ENCODE assay signal across 2 cellular contexts in genomic region chr15:73983211-73983727, GRCh38.
A peak's percentile ranks its signal among the peaks of the same experiment; 100 is the strongest.
TF ChIP-seq lines count a peak whose summit lies in the region.

No MANE protein-coding gene starts in this region.

TF ChIP-seq in A549, 52 proteins besides CTCF, POLR2A, EP300 and RAD21 (continued from another document):
- TF ChIP-seq USF2 (IDR thresholded peaks at IDR 0.05): no peak
- TF ChIP-seq ZSCAN20 (CRISPR knock-in tag; IDR thresholded peaks at IDR 0.05): no peak
- TF ChIP-seq BCL3 (IDR thresholded peaks at IDR 0.05): no peak
- TF ChIP-seq MAX (IDR thresholded peaks at IDR 0.05): 0 out of 2 replicates have a peak, but pooled peaks have one; percentile 13
- no peak for TF ChIP-seq CHD2 (IDR thresholded peaks at IDR 0.05; ENCODE audit: low read length, partially characterized antibody)

TF ChIP-seq in IMR-90, 13 proteins besides CTCF, POLR2A, EP300 and RAD21 (continued from another document):
- TF ChIP-seq MAZ (IDR thresholded peaks at IDR 0.05; ENCODE audit: borderline replicate concordance, low read depth, low read length) (0 out of 2 replicates have a peak, but pooled peaks have one; percentile 12), BHLHE40 (IDR thresholded peaks at IDR 0.05; ENCODE audit: low read depth, low read length) (peak; percentile 83)
